13 cellular contexts compared by ENCODE assay signal in the genomic region with DNA sequence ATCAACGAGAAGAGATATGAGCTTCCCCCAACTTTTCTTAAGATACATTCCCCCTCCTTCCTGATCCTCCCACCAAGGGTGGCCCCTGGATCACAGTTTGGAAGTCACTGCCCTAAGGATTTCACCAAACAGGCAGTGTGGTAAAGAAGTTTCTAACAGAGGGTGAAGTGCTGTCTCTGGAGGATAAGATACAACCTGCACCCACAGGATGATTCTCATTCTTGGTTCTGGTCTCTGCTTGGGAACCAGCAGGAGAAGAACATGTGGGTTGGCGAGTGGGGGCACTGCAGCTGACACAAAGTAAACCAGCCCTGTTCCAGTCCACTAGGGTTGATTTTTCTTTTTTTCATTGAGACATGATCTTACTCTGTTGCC. TPM values are rescaled to one million over a fixed set of nuclear protein-coding genes. Genes with fewer than 3 reads are reported as not detected.
DNase-seq lines count a peak whose midpoint lies in the region; ATAC-seq and TF ChIP-seq lines count a peak whose summit lies in the region.
"Had no signal": no experiment of that assay in that cellular context is flagged by ENCODE, and none has a peak within 500 bp of the region (broad histone marks: within the 10 kb centered on the region; RNA-seq: fewer than 3 reads in every experiment).

No MANE protein-coding gene starts in this region.

- peak overlapping the region; percentile 13 for H3K4me2 ChIP-seq in Loucy (ENCODE audit: low read depth, low read length, poor library complexity, severe bottlenecking)

- H3K4me3 ChIP-seq in Loucy (ENCODE audit: low read length, poor library complexity, severe bottlenecking), result no peak overlapping the region
- H3K4me3 ChIP-seq in upper lobe of left lung, result no peak overlapping the region
- H3K4me3 ChIP-seq: heart left ventricle, lung, suprapubic skin had no signal

- no peaks in the 10 kb centered on the region for H3K9me2 ChIP-seq in Loucy (replicated peaks; ENCODE audit: low read depth, low read length)

- no peak for TF ChIP-seq EP300 in upper lobe of left lung (IDR thresholded peaks at IDR 0.05)

- no peaks in the 10 kb centered on the region for H3F3A ChIP-seq in Loucy (ENCODE audit: low read depth)

- no peaks in the 10 kb centered on the region for H3K27me3 ChIP-seq in Loucy (ENCODE audit: insufficient read depth, low read length, poor library complexity, severe bottlenecking)
- H3K27me3 ChIP-seq in upper lobe of left lung, result no peaks in the 10 kb centered on the region
- H3K27me3 ChIP-seq: heart left ventricle, suprapubic skin had no signal

- WGBS in upper lobe of left lung, 2 donors, result 58 to 72% methylated on average over 2 of the region's 2 CpGs

- peaks cover 21% of the 10 kb centered on the region for H3K4me1 ChIP-seq in Loucy (ENCODE audit: insufficient read depth, low read length, poor library complexity, severe bottlenecking)
- H3K4me1 ChIP-seq in upper lobe of left lung, result peaks cover 71 to 98% (median 91%) of the 10 kb centered on the region in 4 donors

- H3K27me3 Mint-ChIP-seq in CD14-positive monocyte (ENCODE audit: low read depth in 3 of 3), result no peaks in the 10 kb centered on the region
- no peaks in the 10 kb centered on the region for H3K27me3 Mint-ChIP-seq in dendritic cell treated with granulocyte-macrophage colony-stimulating factor and Interleukin-4, amounts not matched to agents 40 ng/mL and 50 ng/mL, for 4 days
- no peaks in the 10 kb centered on the region for H3K27me3 Mint-ChIP-seq in natural killer cell treated with Interleukin-12 subunit alpha and Interleukin-12 subunit beta and Interleukin-15 and Interleukin-18, amount 100 ng/mL, for 72 hours

- DNase-seq in CD14-positive monocyte (ENCODE audit: low spot score), result no peak
- no peak for DNase-seq in natural killer cell treated with Interleukin-12 subunit alpha and Interleukin-12 subunit beta and Interleukin-15 and Interleukin-18, amount 100 ng/mL, for 72 hours (ENCODE audit: low spot score)
- no peak for DNase-seq in NCI-H345 treated with DMSO at 0.1 percent for 48 hours (lab: John Stamatoyannopoulos, UW; ENCODE audit: unreplicated experiment)
- DNase-seq in upper lobe of left lung, result no peak
- DNase-seq in NCI-H1930 (lab: John Stamatoyannopoulos, UW), result no peak
- no peak for DNase-seq in cerebellum (ENCODE audit: low spot score)
- DNase-seq: activated effector memory CD4-positive, alpha-beta T cell treated with Interleukin-2 at 50 U/mL for 16 hours; heart left ventricle had no signal

- H4K20me1 ChIP-seq in Loucy (ENCODE audit: insufficient read depth, low read length, poor library complexity, severe bottlenecking), result peaks cover 79% of the 10 kb centered on the region

- peaks cover 4% of the 10 kb centered on the region; the same call in 1 of the 2 replicates for H3K36me3 ChIP-seq in Loucy (ENCODE audit: insufficient read depth, low read length)
- peaks cover 0 to 4% (median 0%) of the 10 kb centered on the region in 4 donors for H3K36me3 ChIP-seq in upper lobe of left lung
- H3K36me3 ChIP-seq: suprapubic skin had no signal

- peaks cover 80% of the 10 kb centered on the region for H3K4me1 Mint-ChIP-seq in CD14-positive monocyte
- peaks cover 83% of the 10 kb centered on the region for H3K4me1 Mint-ChIP-seq in dendritic cell treated with granulocyte-macrophage colony-stimulating factor and Interleukin-4, amounts not matched to agents 40 ng/mL and 50 ng/mL, for 4 days (ENCODE audit: low read depth)
- peaks cover 73 to 81% of the 10 kb centered on the region in 2 donors for H3K4me1 Mint-ChIP-seq in natural killer cell treated with Interleukin-12 subunit alpha and Interleukin-12 subunit beta and Interleukin-15 and Interleukin-18, amount 100 ng/mL, for 72 hours (ENCODE audit: low read depth in 2 of 2)

- H3K9me3 Mint-ChIP-seq in CD14-positive monocyte, result peaks cover 0 to 6% (median 0%) of the 10 kb centered on the region in 7 donors
- no peaks in the 10 kb centered on the region for H3K9me3 Mint-ChIP-seq in dendritic cell treated with granulocyte-macrophage colony-stimulating factor and Interleukin-4, amounts not matched to agents 40 ng/mL and 50 ng/mL, for 4 days
- H3K9me3 Mint-ChIP-seq in natural killer cell treated with Interleukin-12 subunit alpha and Interleukin-12 subunit beta and Interleukin-15 and Interleukin-18, amount 100 ng/mL, for 72 hours, result no peaks in the 10 kb centered on the region

- peak overlapping the region; percentile 23 to 94 (median 63) for H3K27ac Mint-ChIP-seq in CD14-positive monocyte
- peak overlapping the region; percentile 55 for H3K27ac Mint-ChIP-seq in dendritic cell treated with granulocyte-macrophage colony-stimulating factor and Interleukin-4, amounts not matched to agents 40 ng/mL and 50 ng/mL, for 4 days
- H3K27ac Mint-ChIP-seq in natural killer cell treated with Interleukin-12 subunit alpha and Interleukin-12 subunit beta and Interleukin-15 and Interleukin-18, amount 100 ng/mL, for 72 hours, result peak overlapping the region; percentile 91 to 95

- H3K27ac ChIP-seq in upper lobe of left lung, result peak overlapping the region in 2 of 4 donors; percentile 85 to 88
- H3K27ac ChIP-seq: C4-2B, suprapubic skin had no signal

- H3K79me2 ChIP-seq in Loucy (ENCODE audit: insufficient read depth, low read length), result peaks cover 100% of the 10 kb centered on the region

- H3K9ac ChIP-seq in Loucy (ENCODE audit: low read depth, low read length, poor library complexity, severe bottlenecking), result no peak overlapping the region

- H3K4me3 Mint-ChIP-seq in CD14-positive monocyte, result no peak overlapping the region
- H3K4me3 Mint-ChIP-seq in dendritic cell treated with granulocyte-macrophage colony-stimulating factor and Interleukin-4, amounts not matched to agents 40 ng/mL and 50 ng/mL, for 4 days, result no peak overlapping the region
- no peak overlapping the region for H3K4me3 Mint-ChIP-seq in natural killer cell treated with Interleukin-12 subunit alpha and Interleukin-12 subunit beta and Interleukin-15 and Interleukin-18, amount 100 ng/mL, for 72 hours

- peaks cover 21 to 32% of the 10 kb centered on the region in 2 donors for H3K36me3 Mint-ChIP-seq in CD14-positive monocyte
- peaks cover 85% of the 10 kb centered on the region for H3K36me3 Mint-ChIP-seq in dendritic cell treated with granulocyte-macrophage colony-stimulating factor and Interleukin-4, amounts not matched to agents 40 ng/mL and 50 ng/mL, for 4 days (ENCODE audit: low read depth)
- H3K36me3 Mint-ChIP-seq in natural killer cell treated with Interleukin-12 subunit alpha and Interleukin-12 subunit beta and Interleukin-15 and Interleukin-18, amount 100 ng/mL, for 72 hours, result peaks cover 19% of the 10 kb centered on the region

- TF ChIP-seq POLR2A in upper lobe of left lung (IDR thresholded peaks at IDR 0.05), result no peak

- intact Hi-C loops in CD14-positive monocyte (cut with micrococcal nuclease), result no loop called here
- intact Hi-C loops in dendritic cell treated with granulocyte-macrophage colony-stimulating factor and Interleukin-4, amounts not matched to agents 40 ng/mL and 50 ng/mL, for 4 days (cut with micrococcal nuclease), result loop anchor here (10.0 kb wide), 1 partner anchor 140 kb away; a partner anchor contains a TSS

- ATAC-seq in natural killer cell treated with Interleukin-12 subunit alpha and Interleukin-12 subunit beta and Interleukin-15 and Interleukin-18, amount 100 ng/mL, for 72 hours, result no peak
- ATAC-seq in upper lobe of left lung (ENCODE audit: low FRiP score in 2 of 2), result no peak

- H3K9me3 ChIP-seq in Loucy (ENCODE audit: insufficient read depth, low read depth, low read length) (no peaks in the 10 kb centered on the region), upper lobe of left lung (no peaks in the 10 kb centered on the region)
- H3K9me3 ChIP-seq: suprapubic skin had no signal

- TF ChIP-seq CTCF in CD14-positive monocyte (IDR thresholded peaks at IDR 0.05) (no peak), Loucy (conservative IDR thresholded peaks at IDR 0.05; ENCODE audit: low read length) (no peak), upper lobe of left lung (IDR thresholded peaks at IDR 0.05) (no peak)

- no peak overlapping the region for H2AFZ ChIP-seq in Loucy (ENCODE audit: low read length)

RNA-seq across cellular contexts. Expression of a gene that starts 9.3 kb away (rescaled TPM):
- 10 to 100 TPM; 38.7 to 51.6 TPM for polyA plus RNA-seq in CD14-positive monocyte
- total RNA-seq in natural killer cell treated with Interleukin-12 subunit alpha and Interleukin-12 subunit beta and Interleukin-15 and Interleukin-18, amount 100 ng/mL, for 72 hours, result 10 to 100 TPM; 71.2 to 96.6 TPM
- total RNA-seq in upper lobe of left lung, result 100 to 1,000 TPM in 3 of 6 donors, 10 to 100 TPM in 3; 52.4 to 174 (median 94.4) TPM
- total RNA-seq in cerebellum, result 21.1 TPM

RNA-seq across cellular contexts. Expression of a gene that starts 42.6 kb away (rescaled TPM):
- 10 to 100 TPM; 26.5 to 43.0 TPM for polyA plus RNA-seq in CD14-positive monocyte
- 100 to 1,000 TPM; 170 to 282 TPM for total RNA-seq in natural killer cell treated with Interleukin-12 subunit alpha and Interleukin-12 subunit beta and Interleukin-15 and Interleukin-18, amount 100 ng/mL, for 72 hours
- total RNA-seq in upper lobe of left lung (100 to 1,000 TPM in 2 of 6 donors, 10 to 100 TPM in 4; 53.2 to 146 (median 89.0) TPM), cerebellum (110 TPM)
